In the genomic region with DNA sequence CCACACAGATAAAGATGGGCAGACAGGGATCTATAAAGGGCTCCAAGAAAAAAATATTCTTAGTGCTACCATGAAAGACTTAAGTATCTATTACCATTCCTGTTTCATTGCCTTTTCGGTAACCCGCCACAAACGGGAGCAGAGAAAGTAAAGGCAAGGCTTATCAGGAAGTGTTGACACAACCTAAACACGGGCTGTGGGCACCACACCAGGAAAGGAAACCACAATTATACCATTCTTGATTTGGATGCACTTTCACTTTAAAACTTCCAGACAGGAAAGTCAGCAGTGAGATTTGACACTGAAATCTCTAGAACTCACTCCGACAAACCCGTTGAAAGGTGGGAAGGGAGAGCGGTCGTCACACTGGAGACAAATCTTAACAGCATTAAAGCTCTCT, we compare ENCODE assay signal across 18 cellular contexts. TPM values are rescaled to one million over a fixed set of nuclear protein-coding genes. Genes with fewer than 3 reads are reported as not detected.
A peak's percentile ranks its signal among the peaks of the same experiment; 100 is the strongest.
DNase-seq lines count a peak whose midpoint lies in the region; ATAC-seq and TF ChIP-seq lines count a peak whose summit lies in the region.
"Had no signal": no experiment of that assay in that cellular context is flagged by ENCODE, and none has a peak within 500 bp of the region (broad histone marks: within the 10 kb centered on the region; RNA-seq: fewer than 3 reads in every experiment).

No MANE protein-coding gene starts in this region.

- 12 to 25% methylated on average over 8 of the region's 8 CpGs for WGBS in body of pancreas, 2 donors

- peaks cover 39 to 46% of the 10 kb centered on the region in 2 donors for H3K36me3 Mint-ChIP-seq in stimulated activated naive B cell treated with anti-CD40 and anti-IgM and Interleukin-4, amounts not matched to agents 10 μg/mL and 1 μg/mL and 100 μg/mL, for 72 hours

- H3K27ac Mint-ChIP-seq in stimulated activated naive B cell treated with anti-CD40 and anti-IgM and Interleukin-4, amounts not matched to agents 10 μg/mL and 1 μg/mL and 100 μg/mL, for 72 hours = peak overlapping the region; percentile 20
- H3K27ac Mint-ChIP-seq: activated CD8-positive, alpha-beta T cell treated with anti-CD3 and anti-CD28 coated beads for 36 hours; HFFc6; mesothelial cell of epicardium had no signal

- H3K27me3 ChIP-seq in body of pancreas = no peaks in the 10 kb centered on the region
- no peaks in the 10 kb centered on the region for H3K27me3 ChIP-seq in kidney epithelial cell (ENCODE audit: control insufficient read depth, insufficient read depth, low read length)
- H3K27me3 ChIP-seq: Peyer's patch, right lobe of liver, tibial artery had no signal

- no peak for ATAC-seq in body of pancreas
- no peak for ATAC-seq in stimulated activated naive B cell treated with anti-CD40 and anti-IgM and Interleukin-4, amounts not matched to agents 10 μg/mL and 1 μg/mL and 100 μg/mL, for 72 hours (replicated peaks)
- no peak for ATAC-seq in GM21717 (IDR thresholded peaks at IDR 0.05; ENCODE audit: unreplicated experiment)
- ATAC-seq: activated CD8-positive, alpha-beta T cell treated with anti-CD3 and anti-CD28 coated beads for 36 hours had no signal

- TF ChIP-seq CTCF in body of pancreas (IDR thresholded peaks at IDR 0.05) (no peak), kidney epithelial cell (IDR thresholded peaks at IDR 0.05; ENCODE audit: insufficient read depth, low read length, poor library complexity, severe bottlenecking) (no peak)

- H3K9me3 ChIP-seq in body of pancreas = no peaks in the 10 kb centered on the region
- H3K9me3 ChIP-seq: Peyer's patch, right lobe of liver, tibial artery had no signal

- H3K27ac ChIP-seq in body of pancreas = no peak overlapping the region
- H3K27ac ChIP-seq: Peyer's patch, right lobe of liver, tibial artery had no signal

- H3K9me3 Mint-ChIP-seq in stimulated activated naive B cell treated with anti-CD40 and anti-IgM and Interleukin-4, amounts not matched to agents 10 μg/mL and 1 μg/mL and 100 μg/mL, for 72 hours = no peaks in the 10 kb centered on the region
- H3K9me3 Mint-ChIP-seq: activated CD8-positive, alpha-beta T cell treated with anti-CD3 and anti-CD28 coated beads for 36 hours; HFFc6; mesothelial cell of epicardium had no signal

- DNase-seq in NCI-H2107 treated with DMSO at 0.1 percent for 48 hours (lab: John Stamatoyannopoulos, UW; ENCODE audit: unreplicated experiment) = peak; percentile 13
- DNase-seq in NCI-H2107 (lab: John Stamatoyannopoulos, UW) = no peak
- DNase-seq in body of pancreas = peak in 3 of 4 donors; percentile 30 to 50 (median 43)
- no peak for DNase-seq in kidney epithelial cell (ENCODE audit: low read depth)
- no peak for DNase-seq in stimulated activated naive B cell treated with anti-CD40 and anti-IgM and Interleukin-4, amounts not matched to agents 10 μg/mL and 1 μg/mL and 100 μg/mL, for 72 hours
- no peak for DNase-seq in cortex of kidney (lab: John Stamatoyannopoulos, UW)
- no peak for DNase-seq in 8988T
- DNase-seq: activated CD8-positive, alpha-beta T cell treated with anti-CD3 and anti-CD28 coated beads for 36 hours; activated naive CD4-positive, alpha-beta T cell; DMS53; HFFc6; NCI-H2081 treated with DMSO at 0.1 percent for 48 hours; Peyer's patch; T-helper 2 cell; tibial artery had no signal

- TF ChIP-seq POLR2A in body of pancreas (IDR thresholded peaks at IDR 0.05) = no peak

- intact Hi-C loops in body of pancreas (cut with DNase I) = no loop called here

- H3K4me1 Mint-ChIP-seq in stimulated activated naive B cell treated with anti-CD40 and anti-IgM and Interleukin-4, amounts not matched to agents 10 μg/mL and 1 μg/mL and 100 μg/mL, for 72 hours = peaks cover 14 to 23% of the 10 kb centered on the region in 2 donors

- H3K4me1 ChIP-seq in body of pancreas = peaks cover 49% of the 10 kb centered on the region

- H3K36me3 ChIP-seq in body of pancreas (replicated peaks in 1 of 2; ENCODE audit: insufficient read depth in 1 of 2, low read depth in 2 of 2) (peaks cover 0 to 3% of the 10 kb centered on the region in 2 donors), kidney epithelial cell (ENCODE audit: control insufficient read depth, insufficient read depth, low read length) (peaks cover 3% of the 10 kb centered on the region)

- no peak overlapping the region for H3K4me3 ChIP-seq in body of pancreas
- peak overlapping the region; percentile 3 for H3K4me3 ChIP-seq in kidney epithelial cell (ENCODE audit: low read depth, low read length)
- H3K4me3 ChIP-seq: right lobe of liver had no signal

- H3K27me3 Mint-ChIP-seq in stimulated activated naive B cell treated with anti-CD40 and anti-IgM and Interleukin-4, amounts not matched to agents 10 μg/mL and 1 μg/mL and 100 μg/mL, for 72 hours = no peaks in the 10 kb centered on the region

- no peak overlapping the region for H3K4me3 Mint-ChIP-seq in stimulated activated naive B cell treated with anti-CD40 and anti-IgM and Interleukin-4, amounts not matched to agents 10 μg/mL and 1 μg/mL and 100 μg/mL, for 72 hours
- H3K4me3 Mint-ChIP-seq: activated CD8-positive, alpha-beta T cell treated with anti-CD3 and anti-CD28 coated beads for 36 hours; HFFc6; mesothelial cell of epicardium had no signal

RNA-seq across cellular contexts. Expression of gene TLE1, which starts 6.5 kb away (rescaled TPM):
- 10 to 100 TPM; 49.5 to 58.3 TPM for total RNA-seq in body of pancreas
- 63.5 and 64.1 TPM in 2 replicates for total RNA-seq in kidney epithelial cell

Comparison
In these comparisons a context has a peak if more than half of its experiments do, and no peak if none do; other contexts are left out.
1. DNase-seq: peak in NCI-H2107 treated with DMSO at 0.1 percent for 48 hours (single experiment) and body of pancreas (3 of 4); none in NCI-H2107 (single experiment), kidney epithelial cell (single experiment), stimulated activated naive B cell treated with anti-CD40 and anti-IgM and Interleukin-4, amounts not matched to agents 10 μg/mL and 1 μg/mL and 100 μg/mL, for 72 hours (single experiment), cortex of kidney (single experiment) and 8988T (single experiment).